1 cellular context compared by ENCODE assay signal in the genomic region with DNA sequence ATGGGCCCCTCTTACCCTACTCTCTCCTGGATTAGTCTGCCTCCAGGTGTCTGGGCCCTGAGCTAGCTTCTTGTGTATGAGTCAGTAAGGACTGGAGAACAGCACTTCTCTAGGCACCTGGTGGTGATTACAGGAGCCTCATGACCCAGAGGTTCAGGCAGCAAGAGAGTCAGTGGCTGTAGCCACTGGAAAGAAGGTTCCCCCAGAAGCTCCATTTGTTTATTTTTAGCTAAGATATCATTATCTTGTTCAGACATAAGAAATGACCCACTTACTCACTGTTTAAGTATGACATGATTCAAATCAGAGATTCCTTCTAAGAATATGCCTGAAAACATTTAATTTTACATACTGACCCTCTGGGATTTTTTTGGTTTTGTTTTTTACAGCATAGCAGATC.
TF ChIP-seq lines count a peak whose summit lies in the region.

No MANE protein-coding gene starts in this region.

TF ChIP-seq in IMR-90, 13 proteins besides CTCF, POLR2A, EP300 and RAD21:
- TF ChIP-seq FOS (IDR thresholded peaks at IDR 0.05; ENCODE audit: low read depth, low read length) (0 out of 2 replicates have a peak, but pooled peaks have one; percentile 12), USF2 (IDR thresholded peaks at IDR 0.05; ENCODE audit: low read depth, low read length) (no peak)
